ENCODE assay signal across 12 cellular contexts in the genomic region with DNA sequence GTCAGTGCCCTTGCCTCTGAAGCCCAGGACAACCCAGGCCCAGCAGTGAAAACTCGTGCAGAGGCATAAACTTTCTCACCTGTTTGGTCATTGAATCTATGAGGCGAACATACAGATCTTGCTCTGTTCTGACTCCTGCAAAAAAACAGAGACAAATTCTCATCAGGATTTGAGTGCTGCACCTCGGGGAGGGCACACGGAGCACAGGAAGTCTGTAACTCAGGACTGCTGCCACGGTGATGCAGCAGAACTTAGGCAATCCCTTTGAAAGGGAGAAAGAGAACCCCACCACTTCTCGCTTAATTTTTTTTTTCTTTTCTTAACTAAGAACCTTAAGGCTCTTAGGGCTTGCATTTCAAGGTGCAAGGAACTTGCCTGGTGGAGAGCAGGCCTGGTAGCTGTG. TPM values are rescaled to one million over a fixed set of nuclear protein-coding genes. Genes with fewer than 3 reads are reported as not detected.
A peak's percentile ranks its signal among the peaks of the same experiment; 100 is the strongest.
DNase-seq lines count a peak whose midpoint lies in the region; ATAC-seq and TF ChIP-seq lines count a peak whose summit lies in the region.
"Had no signal": no experiment of that assay in that cellular context is flagged by ENCODE, and none has a peak within 500 bp of the region (broad histone marks: within the 10 kb centered on the region; RNA-seq: fewer than 3 reads in every experiment).

No MANE protein-coding gene starts in this region.

- no peaks in the 10 kb centered on the region for H3K9me3 ChIP-seq in CD8-positive, alpha-beta memory T cell (ENCODE audit: low read length)
- H3K9me3 ChIP-seq in HAP-1 (no peaks in the 10 kb centered on the region), osteoblast (ENCODE audit: low read depth, low read length) (no peaks in the 10 kb centered on the region)

- peaks cover 17% of the 10 kb centered on the region for H3K4me1 ChIP-seq in CD8-positive, alpha-beta memory T cell (ENCODE audit: insufficient read depth, low read length)
- H3K4me1 ChIP-seq in HAP-1 (peaks cover 37% of the 10 kb centered on the region), osteoblast (ENCODE audit: insufficient read depth, low read length) (peaks cover 19% of the 10 kb centered on the region)

- peak overlapping the region; percentile 72 for H3K4me2 ChIP-seq in osteoblast (ENCODE audit: insufficient read depth, low read length)

- H3K36me3 Mint-ChIP-seq in CD8-positive, alpha-beta memory T cell = peaks cover 0 to 6% (median 2%) of the 10 kb centered on the region in 3 donors
- H3K36me3 Mint-ChIP-seq in effector memory CD8-positive, alpha-beta T cell (ENCODE audit: insufficient read depth) = peaks cover 10% of the 10 kb centered on the region

- H3K27ac ChIP-seq in CD8-positive, alpha-beta memory T cell (ENCODE audit: low read depth, low read length) = no peak overlapping the region
- H3K27ac ChIP-seq in osteoblast (ENCODE audit: low read depth, low read length) = peak overlapping the region; percentile 77

- no peak for TF ChIP-seq CTCF in osteoblast (IDR thresholded peaks at IDR 0.05; ENCODE audit: extremely low read depth, low read depth, low read length)

- no peak for DNase-seq in CD8-positive, alpha-beta memory T cell
- peak; percentile 39 to 41 for DNase-seq in HAP-1 (ENCODE audit: low spot score in 2 of 2)
- DNase-seq in effector memory CD8-positive, alpha-beta T cell = no peak
- peak; percentile 84 for DNase-seq in osteoblast (ENCODE audit: insufficient read length, low spot score, missing footprints)
- DNase-seq in hepatic stellate cell (ENCODE audit: low spot score) = no peak
- DNase-seq in NK-92 treated with Interleukin-12 subunit alpha and Interleukin-12 subunit beta, amount 100 ng/mL, for 24 hours (lab: John Stamatoyannopoulos, UW) = no peak
- DNase-seq in stimulated activated CD4-positive, alpha-beta T cell treated with anti-CD3 and anti-CD28 coated beads, Interleukin-4, amount 100 ng/mL, for 4 hours = no peak
- DNase-seq: effector CD8-positive, alpha-beta T cell; stimulated activated naive B cell treated with anti-CD40 and anti-IgM and Interleukin-4, amounts not matched to agents 10 μg/mL and 1 μg/mL and 100 μg/mL, for 72 hours had no signal

- CTCF ChIA-PET in CD8-positive, alpha-beta memory T cell (lab: Charles Lee) = no interaction called here

- no peaks in the 10 kb centered on the region for H3K36me3 ChIP-seq in CD8-positive, alpha-beta memory T cell (ENCODE audit: insufficient read depth, low read length)
- H3K36me3 ChIP-seq in HAP-1 (replicated peaks) = peaks cover 8% of the 10 kb centered on the region
- H3K36me3 ChIP-seq in osteoblast (ENCODE audit: insufficient read depth, low read length) = peaks cover 16% of the 10 kb centered on the region

- H3K4me3 Mint-ChIP-seq in CD8-positive, alpha-beta memory T cell = peak overlapping the region; percentile 7 to 84 (median 72)
- H3K4me3 Mint-ChIP-seq in effector memory CD8-positive, alpha-beta T cell = peak overlapping the region; percentile 63 to 82

- peak overlapping the region in 1 of 8 donors; percentile 35 for H3K27ac Mint-ChIP-seq in CD8-positive, alpha-beta memory T cell
- no peak overlapping the region for H3K27ac Mint-ChIP-seq in effector memory CD8-positive, alpha-beta T cell

- in situ Hi-C loops in HAP-1 (cut with MboI; ENCODE audit: low sequenced_read_pairs) = loop anchor here (5.0 to 25.0 kb wide), 5 partner anchors 115 to 1825 kb away; a partner anchor contains a TSS

- H3K79me2 ChIP-seq in osteoblast (ENCODE audit: insufficient read depth, low read length) = peaks cover 69% of the 10 kb centered on the region

- H3K4me1 Mint-ChIP-seq in CD8-positive, alpha-beta memory T cell = peaks cover 21 to 48% (median 33%) of the 10 kb centered on the region in 3 donors
- H3K4me1 Mint-ChIP-seq in effector memory CD8-positive, alpha-beta T cell (ENCODE audit: low read depth in 2 of 2) = peaks cover 16 to 19% of the 10 kb centered on the region in 2 donors

- peaks cover 65 to 70% of the 10 kb centered on the region in 2 donors for H3K27me3 Mint-ChIP-seq in CD8-positive, alpha-beta memory T cell
- peaks cover 58 to 83% of the 10 kb centered on the region in 2 donors for H3K27me3 Mint-ChIP-seq in effector memory CD8-positive, alpha-beta T cell

- POLR2A ChIA-PET in CD8-positive, alpha-beta memory T cell (lab: Charles Lee) = no interaction called here

- H3K27me3 ChIP-seq in CD8-positive, alpha-beta memory T cell (ENCODE audit: insufficient read depth, low read length, poor library complexity, severe bottlenecking) = peaks cover 58% of the 10 kb centered on the region
- no peaks in the 10 kb centered on the region for H3K27me3 ChIP-seq in HAP-1 (ENCODE audit: low read depth)
- H3K27me3 ChIP-seq in osteoblast (ENCODE audit: insufficient read depth, low read length) = peaks cover 18% of the 10 kb centered on the region

- H3K9me3 Mint-ChIP-seq in CD8-positive, alpha-beta memory T cell = peaks cover 0 to 19% (median 8%) of the 10 kb centered on the region in 5 donors
- H3K9me3 Mint-ChIP-seq in effector memory CD8-positive, alpha-beta T cell = no peaks in the 10 kb centered on the region
- H3K9me3 Mint-ChIP-seq: activated T-helper 1 cell treated with anti-CD3 and anti-CD28 coated beads, Interleukin-12 subunit alpha, Interleukin-12 subunit beta, Interleukin-2, Interleukin-4 antibody, amounts not matched to agents 30 ng/mL and 10 ng/mL and 1 ng/mL, durations not matched to agents 14 hours and 24 hours and 36 hours had no signal

- no peak overlapping the region for H2AFZ ChIP-seq in osteoblast (ENCODE audit: low read length)

- ATAC-seq in effector memory CD8-positive, alpha-beta T cell (replicated peaks) = no peak
- ATAC-seq: stimulated activated naive B cell treated with anti-CD40 and anti-IgM and Interleukin-4, amounts not matched to agents 10 μg/mL and 1 μg/mL and 100 μg/mL, for 72 hours had no signal

- H4K20me1 ChIP-seq in osteoblast (ENCODE audit: insufficient read depth, low read length) = peaks cover 5% of the 10 kb centered on the region

- H3K4me3 ChIP-seq in CD8-positive, alpha-beta memory T cell (ENCODE audit: low read length) = no peak overlapping the region
- H3K4me3 ChIP-seq in HAP-1 (peak overlapping the region; percentile 49), osteoblast (ENCODE audit: insufficient read depth, low read length) (peak overlapping the region; percentile 83)

RNA-seq across cellular contexts. Expression of a gene that starts 2.0 kb away (rescaled TPM):
- total RNA-seq in CD8-positive, alpha-beta memory T cell = not detected
- polyA plus RNA-seq in CD8-positive, alpha-beta memory T cell = not detected
- 31.8 and 35.4 TPM in 2 replicates for total RNA-seq in osteoblast
- total RNA-seq: activated T-helper 1 cell treated with anti-CD3 and anti-CD28 coated beads, Interleukin-12 subunit alpha, Interleukin-12 subunit beta, Interleukin-2, Interleukin-4 antibody, amounts not matched to agents 30 ng/mL and 10 ng/mL and 1 ng/mL, durations not matched to agents 14 hours and 24 hours and 36 hours; HT1080; T-helper 1 cell treated with Interleukin-12 subunit alpha and Interleukin-12 subunit beta and Interleukin-4 antibody, amounts not matched to agents 30 ng/mL and 1 ng/mL, for 36 hours had no signal

Comparison
In these comparisons a context has a peak if more than half of its experiments do, and no peak if none do; other contexts are left out.
1. DNase-seq: peak in HAP-1 (2 of 2) and osteoblast (single experiment); none in CD8-positive, alpha-beta memory T cell (0 of 5), effector memory CD8-positive, alpha-beta T cell (0 of 3), hepatic stellate cell (single experiment), NK-92 treated with Interleukin-12 subunit alpha and Interleukin-12 subunit beta, amount 100 ng/mL, for 24 hours (single experiment) and stimulated activated CD4-positive, alpha-beta T cell treated with anti-CD3 and anti-CD28 coated beads, Interleukin-4, amount 100 ng/mL, for 4 hours (0 of 2).
2. RNA of a gene that starts 2.0 kb away (total RNA-seq): 31.8 to 35.4 TPM in osteoblast; not detected in CD8-positive, alpha-beta memory T cell; every median in the first group is over 10 times any median in the second.